Comparison of ENCODE assay signal across 28 cellular contexts in the genomic region with DNA sequence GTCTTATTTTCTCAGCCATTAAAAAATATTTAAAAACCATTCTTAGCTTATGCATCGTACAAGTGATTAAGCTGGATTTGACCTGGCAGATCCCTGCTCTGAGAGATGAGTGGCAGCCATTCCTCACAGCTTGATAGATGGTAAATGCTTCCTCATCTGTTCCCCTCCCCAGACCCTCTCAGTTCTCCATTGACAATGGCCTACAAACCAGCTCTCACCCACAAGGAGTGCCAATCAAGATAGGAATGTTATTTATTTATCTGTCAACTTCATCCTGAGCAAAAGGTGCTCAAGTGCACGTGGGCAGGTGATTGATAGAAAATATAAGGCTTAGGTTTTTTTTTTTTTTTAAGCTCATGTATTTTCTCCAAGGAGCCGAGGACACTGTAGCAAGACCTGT.
"Had no signal": no experiment of that assay in that cellular context is flagged by ENCODE, and none has a peak within 500 bp of the region (broad histone marks: within the 10 kb centered on the region; RNA-seq: fewer than 3 reads in every experiment).

No MANE protein-coding gene starts in this region.

- H3K27me3 ChIP-seq: testis, thyroid gland, tibial nerve, transverse colon, upper lobe of left lung, upper lobe of right lung, uterus, vagina had no signal

- H3K4me3 ChIP-seq: stomach, suprapubic skin, testis, thoracic aorta, thyroid gland, tibial artery, tibial nerve, transverse colon, upper lobe of left lung, upper lobe of right lung, uterus, vagina had no signal

- H3K4me1 Mint-ChIP-seq: stimulated activated effector memory CD8-positive, alpha-beta T cell treated with anti-CD3 and anti-CD28 coated beads, Interleukin-12 subunit alpha, Interleukin-12 subunit beta, amount 100 ng/mL, for 72 hours; stimulated activated memory B cell treated with anti-CD40 and anti-IgM and Interleukin-4, amounts not matched to agents 10 μg/mL and 1 μg/mL and 100 μg/mL, for 72 hours; stimulated activated naive B cell treated with anti-CD40 and anti-IgM and Interleukin-4, amounts not matched to agents 10 μg/mL and 1 μg/mL and 100 μg/mL, for 72 hours; stimulated activated naive CD8-positive, alpha-beta T cell treated with anti-CD3 and anti-CD28 coated beads, Interleukin-15, amount 100 ng/mL, for 72 hours had no signal

- H3K9me3 ChIP-seq: stomach, suprapubic skin, testis, thoracic aorta, thyroid gland, tibial artery, tibial nerve, transverse colon, upper lobe of left lung, upper lobe of right lung, uterus, vagina had no signal

- H3K36me3 ChIP-seq: stomach, suprapubic skin, thoracic aorta, thyroid gland, tibial artery, tibial nerve, transverse colon, upper lobe of left lung, upper lobe of right lung, uterus, vagina had no signal

- H3K27ac ChIP-seq: stomach, suprapubic skin, testis, thoracic aorta, thyroid gland, tibial artery, tibial nerve, transverse colon, upper lobe of left lung, upper lobe of right lung, uterus, vagina had no signal

- H3K9me3 Mint-ChIP-seq: stimulated activated effector memory CD8-positive, alpha-beta T cell treated with anti-CD3 and anti-CD28 coated beads, Interleukin-12 subunit alpha, Interleukin-12 subunit beta, amount 100 ng/mL, for 72 hours; stimulated activated memory B cell treated with anti-CD40 and anti-IgM and Interleukin-4, amounts not matched to agents 10 μg/mL and 1 μg/mL and 100 μg/mL, for 72 hours; stimulated activated naive CD8-positive, alpha-beta T cell treated with anti-CD3 and anti-CD28 coated beads, Interleukin-15, amount 100 ng/mL, for 72 hours; stimulated activated naive CD8-positive, alpha-beta T cell treated with anti-CD3 and anti-CD28 coated beads, Interleukin-15, Interleukin-2, amounts not matched to agents 100 ng/mL and 50 ng/mL, for 24 hours; type B pancreatic cell had no signal

- H3K27ac Mint-ChIP-seq: stimulated activated effector memory CD8-positive, alpha-beta T cell treated with anti-CD3 and anti-CD28 coated beads, Interleukin-12 subunit alpha, Interleukin-12 subunit beta, amount 100 ng/mL, for 72 hours; stimulated activated memory B cell treated with anti-CD40 and anti-IgM and Interleukin-4, amounts not matched to agents 10 μg/mL and 1 μg/mL and 100 μg/mL, for 72 hours; stimulated activated naive B cell treated with anti-CD40 and anti-IgM and Interleukin-4, amounts not matched to agents 10 μg/mL and 1 μg/mL and 100 μg/mL, for 72 hours; stimulated activated naive CD8-positive, alpha-beta T cell treated with anti-CD3 and anti-CD28 coated beads, Interleukin-15, amount 100 ng/mL, for 72 hours; stimulated activated naive CD8-positive, alpha-beta T cell treated with anti-CD3 and anti-CD28 coated beads, Interleukin-15, Interleukin-2, amounts not matched to agents 100 ng/mL and 50 ng/mL, for 24 hours; type B pancreatic cell had no signal

- H3K4me3 Mint-ChIP-seq: stimulated activated effector memory CD8-positive, alpha-beta T cell treated with anti-CD3 and anti-CD28 coated beads, Interleukin-12 subunit alpha, Interleukin-12 subunit beta, amount 100 ng/mL, for 72 hours; stimulated activated memory B cell treated with anti-CD40 and anti-IgM and Interleukin-4, amounts not matched to agents 10 μg/mL and 1 μg/mL and 100 μg/mL, for 72 hours; stimulated activated naive B cell treated with anti-CD40 and anti-IgM and Interleukin-4, amounts not matched to agents 10 μg/mL and 1 μg/mL and 100 μg/mL, for 72 hours; stimulated activated naive CD8-positive, alpha-beta T cell treated with anti-CD3 and anti-CD28 coated beads, Interleukin-15, amount 100 ng/mL, for 72 hours; stimulated activated naive CD8-positive, alpha-beta T cell treated with anti-CD3 and anti-CD28 coated beads, Interleukin-15, Interleukin-2, amounts not matched to agents 100 ng/mL and 50 ng/mL, for 24 hours; type B pancreatic cell had no signal

- H3K4me1 ChIP-seq: suprapubic skin, testis, thyroid gland, tibial artery, tibial nerve, upper lobe of left lung, upper lobe of right lung, uterus, vagina had no signal

- DNase-seq: stimulated activated CD4-positive, alpha-beta T cell treated with anti-CD3 and anti-CD28 coated beads, Interleukin-2, amount 100 ng/mL, for 48 hours; stimulated activated CD4-positive, alpha-beta T cell treated with anti-CD3 and anti-CD28 coated beads, Interleukin-4, amount 100 ng/mL, for 1 hour; stimulated activated CD4-positive, alpha-beta T cell treated with anti-CD3 and anti-CD28 coated beads, Interleukin-4, amount 100 ng/mL, for 24 hours; stimulated activated CD4-positive, alpha-beta T cell treated with anti-CD3 and anti-CD28 coated beads, Interleukin-4, amount 100 ng/mL, for 4 hours; stimulated activated CD8-positive, alpha-beta memory T cell treated with anti-CD3 and anti-CD28 coated beads, Interleukin-4, amount 100 ng/mL, for 48 hours; stimulated activated naive B cell treated with anti-CD40 and anti-IgM and Interleukin-4, amounts not matched to agents 10 μg/mL and 1 μg/mL and 100 μg/mL, for 72 hours; stimulated activated naive CD4-positive, alpha-beta T cell; stimulated activated naive CD4-positive, alpha-beta T cell treated with Interleukin-2 at 50 U/mL for 16 hours; stimulated activated naive CD8-positive, alpha-beta T cell treated with anti-CD3 and anti-CD28 coated beads, Interleukin-15, amount 100 ng/mL, for 72 hours; stimulated activated naive CD8-positive, alpha-beta T cell treated with anti-CD3 and anti-CD28 coated beads, Interleukin-15, Interleukin-2, amounts not matched to agents 100 U/mL and 50 U/mL, for 24 hours; stomach; substantia nigra; testis; thyroid gland; tibial artery; transverse colon; trophoblast cell; upper lobe of left lung; upper lobe of right lung; uterus had no signal

- ATAC-seq: stimulated activated effector memory CD8-positive, alpha-beta T cell treated with anti-CD3 and anti-CD28 coated beads, Interleukin-12 subunit alpha, Interleukin-12 subunit beta, amount 100 ng/mL, for 72 hours; stimulated activated memory B cell treated with anti-CD40 and anti-IgM and Interleukin-4, amounts not matched to agents 10 μg/mL and 1 μg/mL and 100 μg/mL, for 72 hours; stimulated activated naive B cell treated with anti-CD40 and anti-IgM and Interleukin-4, amounts not matched to agents 10 μg/mL and 1 μg/mL and 100 μg/mL, for 72 hours; stimulated activated naive CD8-positive, alpha-beta T cell treated with anti-CD3 and anti-CD28 coated beads, Interleukin-15, amount 100 ng/mL, for 72 hours; stimulated activated naive CD8-positive, alpha-beta T cell treated with anti-CD3 and anti-CD28 coated beads, Interleukin-15, Interleukin-2, amounts not matched to agents 100 U/mL and 50 U/mL, for 24 hours; upper lobe of right lung had no signal

- H3K36me3 Mint-ChIP-seq: stimulated activated effector memory CD8-positive, alpha-beta T cell treated with anti-CD3 and anti-CD28 coated beads, Interleukin-12 subunit alpha, Interleukin-12 subunit beta, amount 100 ng/mL, for 72 hours; stimulated activated memory B cell treated with anti-CD40 and anti-IgM and Interleukin-4, amounts not matched to agents 10 μg/mL and 1 μg/mL and 100 μg/mL, for 72 hours; stimulated activated naive B cell treated with anti-CD40 and anti-IgM and Interleukin-4, amounts not matched to agents 10 μg/mL and 1 μg/mL and 100 μg/mL, for 72 hours; type B pancreatic cell had no signal
